In genomic region chr16:78742501-78743283, GRCh38 we compare ENCODE assay signal across 8 cellular contexts.
DNase-seq lines count a peak whose midpoint lies in the region; ATAC-seq and TF ChIP-seq lines count a peak whose summit lies in the region.

No MANE protein-coding gene starts in this region.

- no peaks in the 10 kb centered on the region; the same call in 1 of the 3 replicates for H3K4me1 Mint-ChIP-seq in GM23338
- H3K4me1 Mint-ChIP-seq in activated T-cell treated with anti-CD3 and anti-CD28 coated beads, Interleukin-2, amount 50 U/mL, for 24 hours (ENCODE audit: low read depth): peaks cover 29% of the 10 kb centered on the region
- H3K4me1 Mint-ChIP-seq in stimulated activated naive CD8-positive, alpha-beta T cell treated with anti-CD3 and anti-CD28 coated beads, Interleukin-15, amount 100 ng/mL, for 72 hours: peaks cover 10% of the 10 kb centered on the region

- no peak overlapping the region for H2BK5ac ChIP-seq in mesendoderm (ENCODE audit: low read length)

- no peaks in the 10 kb centered on the region for H3K79me1 ChIP-seq in mesendoderm (ENCODE audit: low read length)

- H3K4me2 ChIP-seq in GM23338 (no peak overlapping the region), mesendoderm (ENCODE audit: low read length) (no peak overlapping the region)

- H3K4me1 ChIP-seq in GM23338 (ENCODE audit: insufficient read depth) (no peaks in the 10 kb centered on the region), mesendoderm (ENCODE audit: control insufficient read depth, low read depth, low read length) (no peaks in the 10 kb centered on the region)

- H3K27me3 ChIP-seq in GM23338 (ENCODE audit: insufficient read depth) (no peaks in the 10 kb centered on the region), mesendoderm (ENCODE audit: insufficient read depth, low read length, poor library complexity) (no peaks in the 10 kb centered on the region)

- H2BK15ac ChIP-seq in mesendoderm (replicated peaks; ENCODE audit: low read depth): no peak overlapping the region

- H3K27me3 Mint-ChIP-seq in GM23338 (ENCODE audit: insufficient read depth, low read depth, poor library complexity): peaks cover 3% of the 10 kb centered on the region
- H3K27me3 Mint-ChIP-seq in activated T-cell treated with anti-CD3 and anti-CD28 coated beads, Interleukin-2, amount 50 U/mL, for 24 hours: no peaks in the 10 kb centered on the region
- no peaks in the 10 kb centered on the region for H3K27me3 Mint-ChIP-seq in stimulated activated naive CD8-positive, alpha-beta T cell treated with anti-CD3 and anti-CD28 coated beads, Interleukin-15, amount 100 ng/mL, for 72 hours

- H3K27ac Mint-ChIP-seq in GM23338: peak overlapping the region; percentile 8; the same call in 1 of the 2 replicates
- H3K27ac Mint-ChIP-seq in activated T-cell treated with anti-CD3 and anti-CD28 coated beads, Interleukin-2, amount 50 U/mL, for 24 hours: peak overlapping the region; percentile 94
- peak overlapping the region; percentile 42 to 85 for H3K27ac Mint-ChIP-seq in stimulated activated naive CD8-positive, alpha-beta T cell treated with anti-CD3 and anti-CD28 coated beads, Interleukin-15, amount 100 ng/mL, for 72 hours

- no peak overlapping the region for H3K4me3 Mint-ChIP-seq in GM23338
- H3K4me3 Mint-ChIP-seq in activated T-cell treated with anti-CD3 and anti-CD28 coated beads, Interleukin-2, amount 50 U/mL, for 24 hours: peak overlapping the region; percentile 67
- peak overlapping the region; percentile 63 to 77 for H3K4me3 Mint-ChIP-seq in stimulated activated naive CD8-positive, alpha-beta T cell treated with anti-CD3 and anti-CD28 coated beads, Interleukin-15, amount 100 ng/mL, for 72 hours

- no peak overlapping the region for H2BK120ac ChIP-seq in mesendoderm (ENCODE audit: low read depth, low read length)

- no peak for TF ChIP-seq CTCF in GM12864 (IDR thresholded peaks at IDR 0.05; ENCODE audit: low read depth, low read length, missing control alignments)
- no peak for TF ChIP-seq CTCF in GM23338 (conservative IDR thresholded peaks at IDR 0.05; ENCODE audit: low read depth in 2 of 2)

- no peak overlapping the region for H2AK5ac ChIP-seq in mesendoderm (ENCODE audit: low read length)

- no peaks in the 10 kb centered on the region for H3K36me3 Mint-ChIP-seq in GM23338 (ENCODE audit: low read depth)
- no peaks in the 10 kb centered on the region for H3K36me3 Mint-ChIP-seq in activated T-cell treated with anti-CD3 and anti-CD28 coated beads, Interleukin-2, amount 50 U/mL, for 24 hours (ENCODE audit: low read depth)

- DNase-seq in GM12864 (ENCODE audit: low read depth): peak; percentile 58
- DNase-seq in GM23338 (ENCODE audit: low spot score): no peak
- DNase-seq in MV-4-11 (lab: John Stamatoyannopoulos, UW): peak; percentile 83
- peak; percentile 80 for DNase-seq in activated T-cell treated with anti-CD3 and anti-CD28 coated beads, Interleukin-2, amount 50 U/mL, for 24 hours
- peak; percentile 31 for DNase-seq in mesendoderm
- DNase-seq in stimulated activated naive CD8-positive, alpha-beta T cell treated with anti-CD3 and anti-CD28 coated beads, Interleukin-15, amount 100 ng/mL, for 72 hours: peak; percentile 23 to 54
- no peak for DNase-seq in cerebellum (ENCODE audit: low spot score)
- DNase-seq in mesenteric fat pad (ENCODE audit: low spot score): no peak

- H3K23ac ChIP-seq in mesendoderm (ENCODE audit: low read length): no peak overlapping the region

- H3K79me2 ChIP-seq in GM23338 (replicated peaks; ENCODE audit: insufficient read depth) (no peaks in the 10 kb centered on the region), mesendoderm (ENCODE audit: control insufficient read depth, insufficient read depth, low read length) (no peaks in the 10 kb centered on the region)

- no peak for ATAC-seq in GM23338
- ATAC-seq in stimulated activated naive CD8-positive, alpha-beta T cell treated with anti-CD3 and anti-CD28 coated beads, Interleukin-15, amount 100 ng/mL, for 72 hours: peak; percentile 94

- H3K36me3 ChIP-seq in GM23338 (ENCODE audit: insufficient read depth): no peaks in the 10 kb centered on the region
- no peaks in the 10 kb centered on the region for H3K36me3 ChIP-seq in mesendoderm (ENCODE audit: control insufficient read depth, insufficient read depth, low read length)

- H3K56ac ChIP-seq in mesendoderm (ENCODE audit: low read length): no peak overlapping the region

- no peaks in the 10 kb centered on the region; the same call in 1 of the 2 replicates for H4K20me1 ChIP-seq in GM23338 (replicated peaks; ENCODE audit: insufficient read depth)

- H3K4ac ChIP-seq in mesendoderm (ENCODE audit: low read depth, low read length): no peak overlapping the region

- peak overlapping the region; percentile 51 for H3K4me3 ChIP-seq in GM12864 (ENCODE audit: low read depth, low read length)
- no peak overlapping the region for H3K4me3 ChIP-seq in GM23338
- no peak overlapping the region for H3K4me3 ChIP-seq in mesendoderm (ENCODE audit: low read length)

- H4K5ac ChIP-seq in mesendoderm (ENCODE audit: low read length): no peak overlapping the region

- H3K18ac ChIP-seq in mesendoderm (ENCODE audit: low read length): no peak overlapping the region

- H3K9me2 ChIP-seq in GM23338 (ENCODE audit: insufficient read depth): no peaks in the 10 kb centered on the region

- H3K27ac ChIP-seq in GM23338 (ENCODE audit: low read depth) (no peak overlapping the region), mesendoderm (ENCODE audit: low read depth, low read length) (no peak overlapping the region)

- no peaks in the 10 kb centered on the region for H3K9me3 Mint-ChIP-seq in GM23338
- peaks cover 5% of the 10 kb centered on the region for H3K9me3 Mint-ChIP-seq in activated T-cell treated with anti-CD3 and anti-CD28 coated beads, Interleukin-2, amount 50 U/mL, for 24 hours
- no peaks in the 10 kb centered on the region for H3K9me3 Mint-ChIP-seq in stimulated activated naive CD8-positive, alpha-beta T cell treated with anti-CD3 and anti-CD28 coated beads, Interleukin-15, amount 100 ng/mL, for 72 hours

- H3K9ac ChIP-seq in mesendoderm (ENCODE audit: low read length): no peak overlapping the region

- H3F3A ChIP-seq in GM23338 (replicated peaks; ENCODE audit: low read depth): no peaks in the 10 kb centered on the region

- H4K8ac ChIP-seq in mesendoderm (ENCODE audit: low read depth, low read length): no peak overlapping the region

- no CpG with 5 or more reads among the region's 21 CpGs for WGBS in mesendoderm (ENCODE audit: extremely low coverage, insufficient coverage, low lambda C conversion rate)

- no peak overlapping the region for H2AFZ ChIP-seq in GM23338

TF ChIP-seq in GM23338, 12 proteins besides CTCF, POLR2A, EP300 and RAD21 (continues in another document):
- TF ChIP-seq REST (IDR thresholded peaks at IDR 0.05; ENCODE audit: unreplicated experiment) (no peak), ZNF114 (CRISPR knock-in tag; IDR thresholded peaks at IDR 0.05) (no peak), STAT1 (IDR thresholded peaks at IDR 0.05; ENCODE audit: unreplicated experiment) (no peak), EZH2phosphoT487 (IDR thresholded peaks at IDR 0.05; ENCODE audit: unreplicated experiment) (no peak), JUNB (IDR thresholded peaks at IDR 0.05; ENCODE audit: unreplicated experiment) (no peak), POLR2AphosphoS5 (IDR thresholded peaks at IDR 0.05; ENCODE audit: low read depth) (no peak), CREB1 (CRISPR knock-in tag; IDR thresholded peaks at IDR 0.05; ENCODE audit: low read depth) (no peak), EZH2 (IDR thresholded peaks at IDR 0.05; ENCODE audit: low read depth, unreplicated experiment) (no peak), ZNF331 (CRISPR knock-in tag; IDR thresholded peaks at IDR 0.05; ENCODE audit: low read depth) (no peak)
- TF ChIP-seq, protein P1, sequence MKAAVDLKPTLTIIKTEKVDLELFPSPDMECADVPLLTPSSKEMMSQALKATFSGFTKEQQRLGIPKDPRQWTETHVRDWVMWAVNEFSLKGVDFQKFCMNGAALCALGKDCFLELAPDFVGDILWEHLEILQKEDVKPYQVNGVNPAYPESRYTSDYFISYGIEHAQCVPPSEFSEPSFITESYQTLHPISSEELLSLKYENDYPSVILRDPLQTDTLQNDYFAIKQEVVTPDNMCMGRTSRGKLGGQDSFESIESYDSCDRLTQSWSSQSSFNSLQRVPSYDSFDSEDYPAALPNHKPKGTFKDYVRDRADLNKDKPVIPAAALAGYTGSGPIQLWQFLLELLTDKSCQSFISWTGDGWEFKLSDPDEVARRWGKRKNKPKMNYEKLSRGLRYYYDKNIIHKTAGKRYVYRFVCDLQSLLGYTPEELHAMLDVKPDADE (IDR thresholded peaks at IDR 0.05): no peak

Comparison
In these comparisons a context has a peak if more than half of its experiments do, and no peak if none do; other contexts are left out.
1. DNase-seq: peak in GM12864 (single experiment), MV-4-11 (single experiment), activated T-cell treated with anti-CD3 and anti-CD28 coated beads, Interleukin-2, amount 50 U/mL, for 24 hours (single experiment), mesendoderm (single experiment) and stimulated activated naive CD8-positive, alpha-beta T cell treated with anti-CD3 and anti-CD28 coated beads, Interleukin-15, amount 100 ng/mL, for 72 hours (2 of 2); none in GM23338 (single experiment), cerebellum (single experiment) and mesenteric fat pad (single experiment).
2. H3K27ac Mint-ChIP-seq: peak in every context shown above with its lines; median percentile 94 in activated T-cell treated with anti-CD3 and anti-CD28 coated beads, Interleukin-2, amount 50 U/mL, for 24 hours; 64 in stimulated activated naive CD8-positive, alpha-beta T cell treated with anti-CD3 and anti-CD28 coated beads, Interleukin-15, amount 100 ng/mL, for 72 hours; 8 in GM23338.